In genomic region chr17:59623151-59623550, GRCh38 we compare ENCODE assay signal across 1 cellular context.
TF ChIP-seq lines count a peak whose summit lies in the region.

No MANE protein-coding gene starts in this region.

TF ChIP-seq in GM12878, 131 proteins besides CTCF, POLR2A, EP300 and RAD21 (continued from another document):
- TF ChIP-seq, protein P1, sequence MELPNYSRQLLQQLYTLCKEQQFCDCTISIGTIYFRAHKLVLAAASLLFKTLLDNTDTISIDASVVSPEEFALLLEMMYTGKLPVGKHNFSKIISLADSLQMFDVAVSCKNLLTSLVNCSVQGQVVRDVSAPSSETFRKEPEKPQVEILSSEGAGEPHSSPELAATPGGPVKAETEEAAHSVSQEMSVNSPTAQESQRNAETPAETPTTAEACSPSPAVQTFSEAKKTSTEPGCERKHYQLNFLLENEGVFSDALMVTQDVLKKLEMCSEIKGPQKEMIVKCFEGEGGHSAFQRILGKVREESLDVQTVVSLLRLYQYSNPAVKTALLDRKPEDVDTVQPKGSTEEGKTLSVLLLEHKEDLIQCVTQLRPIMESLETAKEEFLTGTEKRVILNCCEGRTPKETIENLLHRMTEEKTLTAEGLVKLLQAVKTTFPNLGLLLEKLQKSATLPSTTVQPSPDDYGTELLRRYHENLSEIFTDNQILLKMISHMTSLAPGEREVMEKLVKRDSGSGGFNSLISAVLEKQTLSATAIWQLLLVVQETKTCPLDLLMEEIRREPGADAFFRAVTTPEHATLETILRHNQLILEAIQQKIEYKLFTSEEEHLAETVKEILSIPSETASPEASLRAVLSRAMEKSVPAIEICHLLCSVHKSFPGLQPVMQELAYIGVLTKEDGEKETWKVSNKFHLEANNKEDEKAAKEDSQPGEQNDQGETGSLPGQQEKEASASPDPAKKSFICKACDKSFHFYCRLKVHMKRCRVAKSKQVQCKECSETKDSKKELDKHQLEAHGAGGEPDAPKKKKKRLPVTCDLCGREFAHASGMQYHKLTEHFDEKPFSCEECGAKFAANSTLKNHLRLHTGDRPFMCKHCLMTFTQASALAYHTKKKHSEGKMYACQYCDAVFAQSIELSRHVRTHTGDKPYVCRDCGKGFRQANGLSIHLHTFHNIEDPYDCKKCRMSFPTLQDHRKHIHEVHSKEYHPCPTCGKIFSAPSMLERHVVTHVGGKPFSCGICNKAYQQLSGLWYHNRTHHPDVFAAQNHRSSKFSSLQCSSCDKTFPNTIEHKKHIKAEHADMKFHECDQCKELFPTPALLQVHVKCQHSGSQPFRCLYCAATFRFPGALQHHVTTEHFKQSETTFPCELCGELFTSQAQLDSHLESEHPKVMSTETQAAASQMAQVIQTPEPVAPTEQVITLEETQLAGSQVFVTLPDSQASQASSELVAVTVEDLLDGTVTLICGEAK (IDR thresholded peaks at IDR 0.05; ENCODE audit: borderline replicate concordance): no peak
- TF ChIP-seq, protein P2, sequence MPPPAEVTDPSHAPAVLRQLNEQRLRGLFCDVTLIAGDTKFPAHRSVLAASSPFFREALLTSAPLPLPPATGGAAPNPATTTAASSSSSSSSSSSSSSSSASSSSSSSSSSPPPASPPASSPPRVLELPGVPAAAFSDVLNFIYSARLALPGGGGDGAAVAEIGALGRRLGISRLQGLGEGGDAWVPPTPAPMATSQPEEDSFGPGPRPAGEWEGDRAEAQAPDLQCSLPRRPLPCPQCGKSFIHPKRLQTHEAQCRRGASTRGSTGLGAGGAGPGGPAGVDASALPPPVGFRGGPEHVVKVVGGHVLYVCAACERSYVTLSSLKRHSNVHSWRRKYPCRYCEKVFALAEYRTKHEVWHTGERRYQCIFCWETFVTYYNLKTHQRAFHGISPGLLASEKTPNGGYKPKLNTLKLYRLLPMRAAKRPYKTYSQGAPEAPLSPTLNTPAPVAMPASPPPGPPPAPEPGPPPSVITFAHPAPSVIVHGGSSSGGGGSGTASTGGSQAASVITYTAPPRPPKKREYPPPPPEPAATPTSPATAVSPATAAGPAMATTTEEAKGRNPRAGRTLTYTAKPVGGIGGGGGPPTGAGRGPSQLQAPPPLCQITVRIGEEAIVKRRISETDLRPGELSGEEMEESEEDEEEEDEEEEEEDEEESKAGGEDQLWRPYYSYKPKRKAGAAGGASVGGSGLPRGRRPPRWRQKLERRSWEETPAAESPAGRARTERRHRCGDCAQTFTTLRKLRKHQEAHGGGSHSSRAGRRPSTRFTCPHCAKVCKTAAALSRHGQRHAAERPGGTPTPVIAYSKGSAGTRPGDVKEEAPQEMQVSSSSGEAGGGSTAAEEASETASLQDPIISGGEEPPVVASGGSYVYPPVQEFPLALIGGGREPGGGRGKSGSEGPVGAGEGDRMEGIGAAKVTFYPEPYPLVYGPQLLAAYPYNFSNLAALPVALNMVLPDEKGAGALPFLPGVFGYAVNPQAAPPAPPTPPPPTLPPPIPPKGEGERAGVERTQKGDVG (CRISPR knock-in tag; IDR thresholded peaks at IDR 0.05): no peak
- no peak for TF ChIP-seq NKRF (conservative IDR thresholded peaks at IDR 0.05)
- TF ChIP-seq, protein P3, sequence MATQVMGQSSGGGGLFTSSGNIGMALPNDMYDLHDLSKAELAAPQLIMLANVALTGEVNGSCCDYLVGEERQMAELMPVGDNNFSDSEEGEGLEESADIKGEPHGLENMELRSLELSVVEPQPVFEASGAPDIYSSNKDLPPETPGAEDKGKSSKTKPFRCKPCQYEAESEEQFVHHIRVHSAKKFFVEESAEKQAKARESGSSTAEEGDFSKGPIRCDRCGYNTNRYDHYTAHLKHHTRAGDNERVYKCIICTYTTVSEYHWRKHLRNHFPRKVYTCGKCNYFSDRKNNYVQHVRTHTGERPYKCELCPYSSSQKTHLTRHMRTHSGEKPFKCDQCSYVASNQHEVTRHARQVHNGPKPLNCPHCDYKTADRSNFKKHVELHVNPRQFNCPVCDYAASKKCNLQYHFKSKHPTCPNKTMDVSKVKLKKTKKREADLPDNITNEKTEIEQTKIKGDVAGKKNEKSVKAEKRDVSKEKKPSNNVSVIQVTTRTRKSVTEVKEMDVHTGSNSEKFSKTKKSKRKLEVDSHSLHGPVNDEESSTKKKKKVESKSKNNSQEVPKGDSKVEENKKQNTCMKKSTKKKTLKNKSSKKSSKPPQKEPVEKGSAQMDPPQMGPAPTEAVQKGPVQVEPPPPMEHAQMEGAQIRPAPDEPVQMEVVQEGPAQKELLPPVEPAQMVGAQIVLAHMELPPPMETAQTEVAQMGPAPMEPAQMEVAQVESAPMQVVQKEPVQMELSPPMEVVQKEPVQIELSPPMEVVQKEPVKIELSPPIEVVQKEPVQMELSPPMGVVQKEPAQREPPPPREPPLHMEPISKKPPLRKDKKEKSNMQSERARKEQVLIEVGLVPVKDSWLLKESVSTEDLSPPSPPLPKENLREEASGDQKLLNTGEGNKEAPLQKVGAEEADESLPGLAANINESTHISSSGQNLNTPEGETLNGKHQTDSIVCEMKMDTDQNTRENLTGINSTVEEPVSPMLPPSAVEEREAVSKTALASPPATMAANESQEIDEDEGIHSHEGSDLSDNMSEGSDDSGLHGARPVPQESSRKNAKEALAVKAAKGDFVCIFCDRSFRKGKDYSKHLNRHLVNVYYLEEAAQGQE (IDR thresholded peaks at IDR 0.05; ENCODE audit: low read depth, low read length): no peak
- TF ChIP-seq TCF7 (IDR thresholded peaks at IDR 0.05; ENCODE audit: borderline replicate concordance): no peak
- TF ChIP-seq MAX (IDR thresholded peaks at IDR 0.05; ENCODE audit: low read depth, low read length): no peak
- TF ChIP-seq RFX5 (IDR thresholded peaks at IDR 0.05; ENCODE audit: low read depth, low read length): no peak
- TF ChIP-seq, protein P4, sequence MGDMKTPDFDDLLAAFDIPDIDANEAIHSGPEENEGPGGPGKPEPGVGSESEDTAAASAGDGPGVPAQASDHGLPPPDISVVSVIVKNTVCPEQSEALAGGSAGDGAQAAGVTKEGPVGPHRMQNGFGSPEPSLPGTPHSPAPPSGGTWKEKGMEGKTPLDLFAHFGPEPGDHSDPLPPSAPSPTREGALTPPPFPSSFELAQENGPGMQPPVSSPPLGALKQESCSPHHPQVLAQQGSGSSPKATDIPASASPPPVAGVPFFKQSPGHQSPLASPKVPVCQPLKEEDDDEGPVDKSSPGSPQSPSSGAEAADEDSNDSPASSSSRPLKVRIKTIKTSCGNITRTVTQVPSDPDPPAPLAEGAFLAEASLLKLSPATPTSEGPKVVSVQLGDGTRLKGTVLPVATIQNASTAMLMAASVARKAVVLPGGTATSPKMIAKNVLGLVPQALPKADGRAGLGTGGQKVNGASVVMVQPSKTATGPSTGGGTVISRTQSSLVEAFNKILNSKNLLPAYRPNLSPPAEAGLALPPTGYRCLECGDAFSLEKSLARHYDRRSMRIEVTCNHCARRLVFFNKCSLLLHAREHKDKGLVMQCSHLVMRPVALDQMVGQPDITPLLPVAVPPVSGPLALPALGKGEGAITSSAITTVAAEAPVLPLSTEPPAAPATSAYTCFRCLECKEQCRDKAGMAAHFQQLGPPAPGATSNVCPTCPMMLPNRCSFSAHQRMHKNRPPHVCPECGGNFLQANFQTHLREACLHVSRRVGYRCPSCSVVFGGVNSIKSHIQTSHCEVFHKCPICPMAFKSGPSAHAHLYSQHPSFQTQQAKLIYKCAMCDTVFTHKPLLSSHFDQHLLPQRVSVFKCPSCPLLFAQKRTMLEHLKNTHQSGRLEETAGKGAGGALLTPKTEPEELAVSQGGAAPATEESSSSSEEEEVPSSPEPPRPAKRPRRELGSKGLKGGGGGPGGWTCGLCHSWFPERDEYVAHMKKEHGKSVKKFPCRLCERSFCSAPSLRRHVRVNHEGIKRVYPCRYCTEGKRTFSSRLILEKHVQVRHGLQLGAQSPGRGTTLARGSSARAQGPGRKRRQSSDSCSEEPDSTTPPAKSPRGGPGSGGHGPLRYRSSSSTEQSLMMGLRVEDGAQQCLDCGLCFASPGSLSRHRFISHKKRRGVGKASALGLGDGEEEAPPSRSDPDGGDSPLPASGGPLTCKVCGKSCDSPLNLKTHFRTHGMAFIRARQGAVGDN (IDR thresholded peaks at IDR 0.05): no peak
- TF ChIP-seq LARP7 (IDR thresholded peaks at IDR 0.05): no peak
